Comparison of ENCODE assay signal across 7 cellular contexts in genomic region chr9:12464910-12465512, GRCh38.
A peak's percentile ranks its signal among the peaks of the same experiment; 100 is the strongest.
DNase-seq lines count a peak whose midpoint lies in the region; ATAC-seq, FAIRE-seq and TF ChIP-seq lines count a peak whose summit lies in the region.

No MANE protein-coding gene starts in this region.

- H3K4me3 ChIP-seq in GM12875 (ENCODE audit: low read depth, low read length), result no peak overlapping the region
- H3K4me3 ChIP-seq in brain microvascular endothelial cell (ENCODE audit: low read depth, low read length), result no peak overlapping the region

- FAIRE-seq in GM12892 (lab: Jason Lieb, UNC), result no peak

- no peak for TF ChIP-seq POLR2A in GM12892 (IDR thresholded peaks at IDR 0.05; ENCODE audit: low read depth, low read length)

- no peaks in the 10 kb centered on the region for H3K27me3 ChIP-seq in brain microvascular endothelial cell (replicated peaks)

- H3K27ac ChIP-seq in brain microvascular endothelial cell, result no peak overlapping the region

- no peak overlapping the region for H3K4me3 Mint-ChIP-seq in nephron progenitor cell

- H3K27me3 Mint-ChIP-seq in nephron progenitor cell (ENCODE audit: low read depth, poor library complexity), result no peaks in the 10 kb centered on the region

- peak; percentile 65 for DNase-seq in NCI-H146 (lab: John Stamatoyannopoulos, UW)
- peak; percentile 2 for DNase-seq in brain microvascular endothelial cell
- peak; percentile 18 for DNase-seq in nephron progenitor cell
- no peak for DNase-seq in GM12892 (ENCODE audit: insufficient read length)

- H3K36me3 ChIP-seq in brain microvascular endothelial cell (replicated peaks), result no peaks in the 10 kb centered on the region

- in situ Hi-C loops in brain microvascular endothelial cell (cut with HindIII; ENCODE audit: low pct_ligation_motif_present, low sequenced_read_pairs), result no loop called here

- no peaks in the 10 kb centered on the region for H3K36me3 Mint-ChIP-seq in nephron progenitor cell (ENCODE audit: low read depth)

- ATAC-seq in HG03045 (IDR thresholded peaks at IDR 0.05; ENCODE audit: unreplicated experiment), result no peak
- ATAC-seq in GM18870 (IDR thresholded peaks at IDR 0.05; ENCODE audit: unreplicated experiment), result no peak

- H3K9me3 Mint-ChIP-seq in nephron progenitor cell, result no peaks in the 10 kb centered on the region

- H3K27ac Mint-ChIP-seq in nephron progenitor cell, result no peak overlapping the region

- H3K4me1 Mint-ChIP-seq in nephron progenitor cell, result peaks cover 4% of the 10 kb centered on the region

- TF ChIP-seq CTCF in GM12875 (IDR thresholded peaks at IDR 0.05; ENCODE audit: borderline replicate concordance, insufficient read depth, low read depth, low read length), result peak; percentile 31; the same call in 1 of the 2 replicates
- peak; percentile 60 for TF ChIP-seq CTCF in brain microvascular endothelial cell (IDR thresholded peaks at IDR 0.05; ENCODE audit: low read depth, low read length, missing control alignments)
- peak; percentile 79 for TF ChIP-seq CTCF in nephron progenitor cell (IDR thresholded peaks at IDR 0.05)
